Comparison of ENCODE assay signal across 8 cellular contexts in the genomic region with DNA sequence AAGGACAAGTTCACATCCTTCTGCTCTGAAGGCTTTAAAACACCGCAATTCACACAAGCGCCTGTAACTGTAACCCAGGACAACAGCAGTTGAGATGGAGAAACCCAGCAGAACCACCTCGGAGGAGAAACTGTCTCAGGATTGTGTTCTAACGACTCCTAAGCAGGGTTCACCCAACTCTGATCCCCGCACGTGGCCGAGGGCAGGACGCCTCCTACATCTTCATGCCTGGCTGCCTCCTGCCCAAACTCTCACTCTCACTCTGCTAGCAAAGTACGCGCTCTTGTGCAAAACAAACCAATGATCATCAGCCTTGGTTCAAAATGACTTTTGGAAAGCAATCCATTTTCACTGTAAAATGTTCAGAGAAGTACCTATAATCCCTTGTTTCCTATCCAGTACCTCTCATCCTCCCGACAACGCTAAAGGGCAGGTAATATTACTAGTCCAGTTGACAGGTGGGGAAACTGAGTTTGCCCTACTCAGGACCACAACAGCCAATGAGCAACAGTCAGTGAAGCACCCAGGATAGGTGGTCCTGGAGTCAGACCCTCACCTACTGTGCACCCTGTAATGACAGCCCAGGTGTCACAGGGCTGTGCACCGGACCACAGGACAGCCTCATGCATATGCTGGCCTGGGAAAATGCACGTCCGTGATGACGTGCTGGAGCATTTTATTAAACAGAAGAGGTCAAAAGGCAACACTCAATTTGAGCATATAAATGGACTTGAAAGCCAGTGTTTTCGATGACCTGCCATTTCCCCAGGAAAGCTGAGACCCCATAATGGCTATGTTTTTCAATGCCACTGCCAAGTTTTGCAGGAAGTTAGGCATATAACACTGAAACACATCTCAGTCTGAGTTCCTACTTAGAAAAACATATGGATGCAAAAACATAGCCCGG. TPM values are rescaled to one million over a fixed set of nuclear protein-coding genes. Genes with fewer than 3 reads are reported as not detected.
DNase-seq lines count a peak whose midpoint lies in the region; ATAC-seq and TF ChIP-seq lines count a peak whose summit lies in the region.

No MANE protein-coding gene starts in this region.

- no peak overlapping the region for H3K4me3 Mint-ChIP-seq in activated CD4-positive, alpha-beta memory T cell treated with anti-CD3 and anti-CD28 coated beads, Interleukin-2, amount 10 ng/mL, durations not matched to agents 7 days and 5 days

- POLR2A ChIA-PET in activated CD4-positive, alpha-beta memory T cell treated with anti-CD3 and anti-CD28 coated beads, Interleukin-2, amount 10 ng/mL, durations not matched to agents 7 days and 5 days (lab: Charles Lee) = no interaction called here

- TF ChIP-seq CTCF in colonic mucosa (IDR thresholded peaks at IDR 0.05) = no peak

- CTCF ChIA-PET in activated CD4-positive, alpha-beta memory T cell treated with anti-CD3 and anti-CD28 coated beads, Interleukin-2, amount 10 ng/mL, durations not matched to agents 7 days and 5 days (lab: Charles Lee) = no interaction called here

- H3K27ac ChIP-seq in BLaER1 (peak overlapping the region; percentile 81), colonic mucosa (no peak overlapping the region)

- H3K27me3 Mint-ChIP-seq in activated CD4-positive, alpha-beta memory T cell treated with anti-CD3 and anti-CD28 coated beads, Interleukin-2, amount 10 ng/mL, durations not matched to agents 7 days and 5 days = no peaks in the 10 kb centered on the region

- H3K9ac ChIP-seq in BLaER1 = peak overlapping the region; percentile 49
- peak overlapping the region in 1 of 2 donors; percentile 9 for H3K9ac ChIP-seq in colonic mucosa (ENCODE audit: low read depth in 2 of 2, low read length in 2 of 2)

- H3K4me1 Mint-ChIP-seq in activated CD4-positive, alpha-beta memory T cell treated with anti-CD3 and anti-CD28 coated beads, Interleukin-2, amount 10 ng/mL, durations not matched to agents 7 days and 5 days = peaks cover 61% of the 10 kb centered on the region

- peaks cover 6% of the 10 kb centered on the region for H3K9me3 Mint-ChIP-seq in activated CD4-positive, alpha-beta memory T cell treated with anti-CD3 and anti-CD28 coated beads, Interleukin-2, amount 10 ng/mL, durations not matched to agents 7 days and 5 days

- peaks cover 35% of the 10 kb centered on the region for H3K36me3 ChIP-seq in BLaER1
- H3K36me3 ChIP-seq in colonic mucosa = no peaks in the 10 kb centered on the region

- H3K27me3 ChIP-seq in BLaER1 = no peaks in the 10 kb centered on the region
- no peaks in the 10 kb centered on the region for H3K27me3 ChIP-seq in colonic mucosa

- peaks cover 7% of the 10 kb centered on the region; the same call in 1 of the 2 replicates for H3K9me3 ChIP-seq in BLaER1
- no peaks in the 10 kb centered on the region for H3K9me3 ChIP-seq in colonic mucosa

- H3K4me1 ChIP-seq in BLaER1 (peaks cover 88% of the 10 kb centered on the region), colonic mucosa (peaks cover 15% of the 10 kb centered on the region)

- peak overlapping the region; percentile 92 for H3K27ac Mint-ChIP-seq in activated CD4-positive, alpha-beta memory T cell treated with anti-CD3 and anti-CD28 coated beads, Interleukin-2, amount 10 ng/mL, durations not matched to agents 7 days and 5 days

- peaks cover 99% of the 10 kb centered on the region for H4K20me1 ChIP-seq in BLaER1

- ATAC-seq in GM19455 (IDR thresholded peaks at IDR 0.05; ENCODE audit: unreplicated experiment) (peak; percentile 42), left lobe of liver (peak; percentile 8)

- H3K36me3 Mint-ChIP-seq in activated CD4-positive, alpha-beta memory T cell treated with anti-CD3 and anti-CD28 coated beads, Interleukin-2, amount 10 ng/mL, durations not matched to agents 7 days and 5 days (ENCODE audit: low read depth) = peaks cover 13% of the 10 kb centered on the region

- peak overlapping the region; percentile 72 for H3K4me2 ChIP-seq in BLaER1

- H3K4me3 ChIP-seq in BLaER1 = no peak overlapping the region
- H3K4me3 ChIP-seq in colonic mucosa = no peak overlapping the region

- DNase-seq in activated CD4-positive, alpha-beta memory T cell treated with anti-CD3 and anti-CD28 coated beads, Interleukin-2, amount 10 ng/mL, durations not matched to agents 7 days and 5 days = no peak
- no peak for DNase-seq in left lobe of liver (ENCODE audit: low spot score)
- DNase-seq in NCI-H524 treated with DMSO at 0.1 percent for 48 hours (lab: John Stamatoyannopoulos, UW) = no peak
- DNase-seq in DMS114 treated with DMSO at 0.1 percent for 48 hours (lab: John Stamatoyannopoulos, UW; ENCODE audit: unreplicated experiment) = no peak
- no peak for DNase-seq in cortex of kidney (lab: John Stamatoyannopoulos, UW)
- no peak for DNase-seq in colonic mucosa

- intact Hi-C loops in colonic mucosa (cut with DNase I) = no loop called here

RNA-seq across cellular contexts. Expression of a gene that starts 25.4 kb away (rescaled TPM):
- 10 to 100 TPM; 39.0 to 42.7 TPM for total RNA-seq in activated CD4-positive, alpha-beta memory T cell treated with anti-CD3 and anti-CD28 coated beads, Interleukin-2, amount 10 ng/mL, durations not matched to agents 7 days and 5 days
- total RNA-seq in left lobe of liver (17.2 TPM), colonic mucosa (10 to 100 TPM; 33.4 to 46.0 TPM)

RNA-seq across cellular contexts. Expression of a gene that starts 49.6 kb away (rescaled TPM):
- total RNA-seq in activated CD4-positive, alpha-beta memory T cell treated with anti-CD3 and anti-CD28 coated beads, Interleukin-2, amount 10 ng/mL, durations not matched to agents 7 days and 5 days = not detected
- total RNA-seq in left lobe of liver = not detected
- total RNA-seq in colonic mucosa = not detected

RNA-seq across cellular contexts. Expression of a gene that starts 49.8 kb away (rescaled TPM):
- 1 to 10 TPM; 2.6 to 3.3 TPM for total RNA-seq in activated CD4-positive, alpha-beta memory T cell treated with anti-CD3 and anti-CD28 coated beads, Interleukin-2, amount 10 ng/mL, durations not matched to agents 7 days and 5 days
- total RNA-seq in left lobe of liver (2.4 TPM), colonic mucosa (1 to 10 TPM; 2.4 to 3.2 TPM)
